2 cellular contexts compared by ENCODE assay signal in genomic region chr20:37254114-37254878, GRCh38.
TF ChIP-seq lines count a peak whose summit lies in the region.

No MANE protein-coding gene starts in this region.

TF ChIP-seq in HepG2, 621 proteins besides CTCF, POLR2A, EP300 and RAD21:
- TF ChIP-seq STAG1 (CRISPR knock-in tag; IDR thresholded peaks at IDR 0.05) (peak; percentile 37), ZNF276 (CRISPR knock-in tag; IDR thresholded peaks at IDR 0.05; ENCODE audit: low read depth) (no peak), MED1 (CRISPR knock-in tag; IDR thresholded peaks at IDR 0.05) (no peak)

TF ChIP-seq in GM12878, 131 proteins besides CTCF, POLR2A, EP300 and RAD21:
- TF ChIP-seq REST (IDR thresholded peaks at IDR 0.05; ENCODE audit: low read depth, low read length): no peak
- TF ChIP-seq RBBP5 (conservative IDR thresholded peaks at IDR 0.05): no peak
- TF ChIP-seq E4F1 (IDR thresholded peaks at IDR 0.05; ENCODE audit: borderline replicate concordance, partially characterized antibody): no peak
- no peak for TF ChIP-seq POLR2AphosphoS2 (IDR thresholded peaks at IDR 0.05; ENCODE audit: low read depth, low read length)
- TF ChIP-seq CBFB (IDR thresholded peaks at IDR 0.05; ENCODE audit: low read depth): no peak
- no peak for TF ChIP-seq BHLHE40 (IDR thresholded peaks at IDR 0.05; ENCODE audit: borderline replicate concordance in 1 of 2, low read depth in 2 of 2, low read length in 1 of 2)
- no peak for TF ChIP-seq ZNF24 (IDR thresholded peaks at IDR 0.05)
- no peak for TF ChIP-seq MEF2B (IDR thresholded peaks at IDR 0.05; ENCODE audit: partially characterized antibody, poor library complexity, severe bottlenecking)
- TF ChIP-seq USF2 (IDR thresholded peaks at IDR 0.05; ENCODE audit: borderline replicate concordance, low read depth, low read length): no peak
- TF ChIP-seq SUZ12 (IDR thresholded peaks at IDR 0.05; ENCODE audit: unreplicated experiment): no peak
- no peak for TF ChIP-seq MLLT1 (IDR thresholded peaks at IDR 0.05)
- TF ChIP-seq CBX3 (IDR thresholded peaks at IDR 0.05; ENCODE audit: borderline replicate concordance, low read depth): no peak
- TF ChIP-seq ZNF622 (IDR thresholded peaks at IDR 0.05): no peak
- no peak for TF ChIP-seq RCOR1 (conservative IDR thresholded peaks at IDR 0.05; ENCODE audit: low read depth, low read length)
- TF ChIP-seq ATF3 (IDR thresholded peaks at IDR 0.05; ENCODE audit: borderline replicate concordance, extremely low read depth, low read depth, low read length): no peak
